Comparison of ENCODE assay signal across 15 cellular contexts in genomic region chrX:11478971-11479370, GRCh38.
"Had no signal": no experiment of that assay in that cellular context is flagged by ENCODE, and none has a peak within 500 bp of the region (broad histone marks: within the 10 kb centered on the region; RNA-seq: fewer than 3 reads in every experiment).

No MANE protein-coding gene starts in this region.

- H3K4me1 ChIP-seq: adrenal gland, body of pancreas, parathyroid adenoma had no signal

- FAIRE-seq: colon had no signal

- DNase-seq: activated CD4-positive, alpha-beta memory T cell treated with anti-CD3 and anti-CD28 coated beads for 36 hours; activated CD4-positive, alpha-beta T cell treated with anti-CD3 and anti-CD28 coated beads for 36 hours; activated gamma-delta T cell treated with Interleukin-2 at 50 U/mL for 16 hours; activated T-cell treated with anti-CD3 and anti-CD28 coated beads for 4 hours; adrenal gland; body of pancreas; dorsolateral prefrontal cortex; mesendoderm; naive thymus-derived CD4-positive, alpha-beta T cell; stimulated activated naive B cell treated with anti-CD40 and anti-IgM and Interleukin-4, amounts not matched to agents 10 μg/mL and 1 μg/mL and 100 μg/mL, for 72 hours; thyroid gland had no signal

- H3K27ac ChIP-seq: adrenal gland, body of pancreas, dorsolateral prefrontal cortex, parathyroid adenoma had no signal

- H3K27me3 ChIP-seq: body of pancreas, thyroid gland had no signal

- H3K9ac ChIP-seq: parathyroid adenoma had no signal

- H3K4me3 ChIP-seq: adrenal gland, body of pancreas, dorsolateral prefrontal cortex, thyroid gland had no signal

- H3K9me3 ChIP-seq: adrenal gland, body of pancreas, thyroid gland had no signal

- H3K36me3 ChIP-seq: adrenal gland, thyroid gland had no signal

- ATAC-seq: activated CD4-positive, alpha-beta T cell treated with anti-CD3 and anti-CD28 coated beads for 36 hours; activated naive CD4-positive, alpha-beta T cell treated with anti-CD3 and anti-CD28 coated beads, Interleukin-2, amount 50 U/mL, for 72 hours; body of pancreas; esophagus mucosa; naive thymus-derived CD4-positive, alpha-beta T cell; stimulated activated naive B cell treated with anti-CD40 and anti-IgM and Interleukin-4, amounts not matched to agents 10 μg/mL and 1 μg/mL and 100 μg/mL, for 72 hours had no signal

- H2AFZ ChIP-seq: parathyroid adenoma had no signal

- H3K79me2 ChIP-seq: parathyroid adenoma had no signal
